2 cellular contexts compared by ENCODE assay signal in the genomic region with DNA sequence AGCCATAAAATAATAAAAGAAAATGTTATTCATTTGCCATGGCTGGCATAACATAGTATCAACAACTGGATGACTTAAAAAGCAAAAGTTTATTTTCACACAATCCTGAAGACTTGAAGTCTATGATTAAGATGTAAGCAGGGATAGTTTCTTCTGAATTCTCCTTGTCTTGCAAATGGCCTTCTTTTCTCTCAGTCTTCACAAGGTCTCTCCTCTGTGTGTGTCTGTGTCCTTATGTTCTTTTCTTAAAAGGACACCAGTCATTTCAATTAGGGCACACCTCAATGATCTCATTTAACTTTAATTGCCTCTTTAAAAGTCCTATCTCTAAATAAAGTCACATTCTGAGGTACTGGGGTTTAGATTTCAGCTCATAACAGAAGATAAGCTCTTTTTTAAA.
TF ChIP-seq lines count a peak whose summit lies in the region.

No MANE protein-coding gene starts in this region.

TF ChIP-seq in HCT116, 20 proteins besides CTCF, POLR2A, EP300 and RAD21 (continued from another document):
- TF ChIP-seq, protein P1, sequence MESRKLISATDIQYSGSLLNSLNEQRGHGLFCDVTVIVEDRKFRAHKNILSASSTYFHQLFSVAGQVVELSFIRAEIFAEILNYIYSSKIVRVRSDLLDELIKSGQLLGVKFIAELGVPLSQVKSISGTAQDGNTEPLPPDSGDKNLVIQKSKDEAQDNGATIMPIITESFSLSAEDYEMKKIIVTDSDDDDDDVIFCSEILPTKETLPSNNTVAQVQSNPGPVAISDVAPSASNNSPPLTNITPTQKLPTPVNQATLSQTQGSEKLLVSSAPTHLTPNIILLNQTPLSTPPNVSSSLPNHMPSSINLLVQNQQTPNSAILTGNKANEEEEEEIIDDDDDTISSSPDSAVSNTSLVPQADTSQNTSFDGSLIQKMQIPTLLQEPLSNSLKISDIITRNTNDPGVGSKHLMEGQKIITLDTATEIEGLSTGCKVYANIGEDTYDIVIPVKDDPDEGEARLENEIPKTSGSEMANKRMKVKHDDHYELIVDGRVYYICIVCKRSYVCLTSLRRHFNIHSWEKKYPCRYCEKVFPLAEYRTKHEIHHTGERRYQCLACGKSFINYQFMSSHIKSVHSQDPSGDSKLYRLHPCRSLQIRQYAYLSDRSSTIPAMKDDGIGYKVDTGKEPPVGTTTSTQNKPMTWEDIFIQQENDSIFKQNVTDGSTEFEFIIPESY (IDR thresholded peaks at IDR 0.05; ENCODE audit: extremely low read depth, insufficient replicate concordance, low read length), result no peak
- TF ChIP-seq, protein P2, sequence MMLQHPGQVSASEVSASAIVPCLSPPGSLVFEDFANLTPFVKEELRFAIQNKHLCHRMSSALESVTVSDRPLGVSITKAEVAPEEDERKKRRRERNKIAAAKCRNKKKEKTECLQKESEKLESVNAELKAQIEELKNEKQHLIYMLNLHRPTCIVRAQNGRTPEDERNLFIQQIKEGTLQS (IDR thresholded peaks at IDR 0.05), result no peak
- TF ChIP-seq SP1 (IDR thresholded peaks at IDR 0.05; ENCODE audit: low read depth) (no peak), ZFX (IDR thresholded peaks at IDR 0.05) (no peak), POLR2AphosphoS5 (IDR thresholded peaks at IDR 0.05; ENCODE audit: low read depth, low read length) (no peak), EGR1 (IDR thresholded peaks at IDR 0.05; ENCODE audit: low read depth) (no peak), SRF (IDR thresholded peaks at IDR 0.05; ENCODE audit: low read depth) (no peak), ZNF274 (IDR thresholded peaks at IDR 0.05; ENCODE audit: low read depth, low read length) (no peak), EZH2phosphoT487 (IDR thresholded peaks at IDR 0.05; ENCODE audit: borderline replicate concordance) (no peak), JUND (IDR thresholded peaks at IDR 0.05) (no peak), TCF7L2 (IDR thresholded peaks at IDR 0.05; ENCODE audit: borderline replicate concordance, extremely low read depth, insufficient read depth, insufficient read length) (no peak)
- TF ChIP-seq, protein P3, sequence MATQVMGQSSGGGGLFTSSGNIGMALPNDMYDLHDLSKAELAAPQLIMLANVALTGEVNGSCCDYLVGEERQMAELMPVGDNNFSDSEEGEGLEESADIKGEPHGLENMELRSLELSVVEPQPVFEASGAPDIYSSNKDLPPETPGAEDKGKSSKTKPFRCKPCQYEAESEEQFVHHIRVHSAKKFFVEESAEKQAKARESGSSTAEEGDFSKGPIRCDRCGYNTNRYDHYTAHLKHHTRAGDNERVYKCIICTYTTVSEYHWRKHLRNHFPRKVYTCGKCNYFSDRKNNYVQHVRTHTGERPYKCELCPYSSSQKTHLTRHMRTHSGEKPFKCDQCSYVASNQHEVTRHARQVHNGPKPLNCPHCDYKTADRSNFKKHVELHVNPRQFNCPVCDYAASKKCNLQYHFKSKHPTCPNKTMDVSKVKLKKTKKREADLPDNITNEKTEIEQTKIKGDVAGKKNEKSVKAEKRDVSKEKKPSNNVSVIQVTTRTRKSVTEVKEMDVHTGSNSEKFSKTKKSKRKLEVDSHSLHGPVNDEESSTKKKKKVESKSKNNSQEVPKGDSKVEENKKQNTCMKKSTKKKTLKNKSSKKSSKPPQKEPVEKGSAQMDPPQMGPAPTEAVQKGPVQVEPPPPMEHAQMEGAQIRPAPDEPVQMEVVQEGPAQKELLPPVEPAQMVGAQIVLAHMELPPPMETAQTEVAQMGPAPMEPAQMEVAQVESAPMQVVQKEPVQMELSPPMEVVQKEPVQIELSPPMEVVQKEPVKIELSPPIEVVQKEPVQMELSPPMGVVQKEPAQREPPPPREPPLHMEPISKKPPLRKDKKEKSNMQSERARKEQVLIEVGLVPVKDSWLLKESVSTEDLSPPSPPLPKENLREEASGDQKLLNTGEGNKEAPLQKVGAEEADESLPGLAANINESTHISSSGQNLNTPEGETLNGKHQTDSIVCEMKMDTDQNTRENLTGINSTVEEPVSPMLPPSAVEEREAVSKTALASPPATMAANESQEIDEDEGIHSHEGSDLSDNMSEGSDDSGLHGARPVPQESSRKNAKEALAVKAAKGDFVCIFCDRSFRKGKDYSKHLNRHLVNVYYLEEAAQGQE (IDR thresholded peaks at IDR 0.05; ENCODE audit: low read depth), result no peak
TF ChIP-seq in HCT116: peak in this region for 0.

TF ChIP-seq in endothelial cell of umbilical vein, 7 proteins besides CTCF, POLR2A, EP300 and RAD21:
- TF ChIP-seq GATA2 (IDR thresholded peaks at IDR 0.05; ENCODE audit: insufficient read depth, insufficient read length, low read depth, low read length) (no peak), EZH2 (IDR thresholded peaks at IDR 0.05; ENCODE audit: borderline replicate concordance, low read depth, low read length, severe bottlenecking) (no peak), JUN (IDR thresholded peaks at IDR 0.05; ENCODE audit: borderline replicate concordance, insufficient read depth, insufficient read length, low read depth) (no peak), FOS (IDR thresholded peaks at IDR 0.05; ENCODE audit: borderline replicate concordance, insufficient read depth, low read length) (no peak), MYC (IDR thresholded peaks at IDR 0.05; ENCODE audit: low read depth, low read length) (no peak), POLR2AphosphoS5 (IDR thresholded peaks at IDR 0.05; ENCODE audit: insufficient read depth, low read depth, low read length) (no peak)
- TF ChIP-seq, protein P4, sequence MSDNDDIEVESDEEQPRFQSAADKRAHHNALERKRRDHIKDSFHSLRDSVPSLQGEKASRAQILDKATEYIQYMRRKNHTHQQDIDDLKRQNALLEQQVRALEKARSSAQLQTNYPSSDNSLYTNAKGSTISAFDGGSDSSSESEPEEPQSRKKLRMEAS (IDR thresholded peaks at IDR 0.05; ENCODE audit: insufficient read depth, insufficient read length), result no peak
